27 cellular contexts compared by ENCODE assay signal in the genomic region with DNA sequence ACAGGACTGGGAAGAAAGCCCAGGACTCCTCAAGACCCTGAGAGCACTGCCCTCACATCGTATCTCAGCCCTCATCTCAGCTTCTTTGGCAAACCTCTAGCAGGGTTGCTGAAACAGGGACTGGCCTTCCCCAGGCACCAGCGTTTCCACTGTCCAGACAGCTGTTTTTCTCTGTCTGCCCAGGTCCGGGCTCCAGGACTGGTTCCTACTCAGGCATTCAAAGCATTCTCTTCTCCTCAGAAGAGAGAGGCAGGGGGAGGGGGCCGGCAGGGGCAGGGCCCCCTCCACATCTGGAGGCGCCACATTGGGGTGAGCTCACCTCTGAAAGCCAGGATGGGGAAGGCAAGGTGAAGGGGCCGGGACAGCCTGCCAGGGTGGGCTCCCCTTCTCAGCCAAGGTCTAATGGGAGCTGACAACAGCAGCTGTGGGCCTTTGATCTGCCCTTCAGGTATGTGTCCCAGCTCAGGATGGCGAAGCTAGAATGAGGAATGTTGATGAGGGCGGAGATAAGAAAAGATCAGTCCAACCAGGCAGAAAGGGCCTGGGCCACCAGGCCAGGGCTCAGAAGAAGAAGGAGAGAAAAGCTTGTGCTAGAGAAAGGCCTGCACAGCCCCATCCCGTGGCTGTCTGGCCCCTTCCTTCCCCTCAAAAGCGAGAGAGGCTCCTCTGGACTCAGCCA.
"Had no signal": no experiment of that assay in that cellular context is flagged by ENCODE, and none has a peak within 500 bp of the region (broad histone marks: within the 10 kb centered on the region; RNA-seq: fewer than 3 reads in every experiment).

No MANE protein-coding gene starts in this region.

- H3K9me3 Mint-ChIP-seq: activated B cell treated with CpG ODN at 0.5 μM for 24 hours; activated naive CD4-positive, alpha-beta T cell treated with anti-CD3 and anti-CD28 coated beads, Interleukin-2, amount 50 U/mL, for 72 hours; activated T-helper 2 cell treated with anti-CD3 and anti-CD28 coated beads, Interferon-gamma antibody, Interleukin-2, Interleukin-4, amounts not matched to agents 10 μg/mL and 5 μg/mL and 100 μg/mL, durations not matched to agents 14 hours and 24 hours and 36 hours; central memory CD8-positive, alpha-beta T cell; natural killer cell treated with Interleukin-12 subunit alpha and Interleukin-12 subunit beta and Interleukin-15 and Interleukin-18, amount 100 ng/mL, for 72 hours had no signal

- H3K36me3 Mint-ChIP-seq: activated CD8-positive, alpha-beta memory T cell treated with anti-CD3 and anti-CD28 coated beads, Interleukin-2, amount 10 ng/mL, durations not matched to agents 7 days and 5 days; activated naive CD4-positive, alpha-beta T cell treated with anti-CD3 and anti-CD28 coated beads, Interleukin-2, amount 50 U/mL, for 72 hours; natural killer cell treated with Interleukin-12 subunit alpha and Interleukin-12 subunit beta and Interleukin-15 and Interleukin-18, amount 100 ng/mL, for 72 hours had no signal

- H3K27me3 Mint-ChIP-seq: activated B cell treated with CpG ODN at 0.5 μM for 24 hours; activated CD8-positive, alpha-beta memory T cell treated with anti-CD3 and anti-CD28 coated beads, Interleukin-2, amount 10 ng/mL, durations not matched to agents 7 days and 5 days; central memory CD8-positive, alpha-beta T cell had no signal

- H3K4me1 Mint-ChIP-seq: activated B cell treated with CpG ODN at 0.5 μM for 24 hours; activated CD4-positive, alpha-beta T cell treated with anti-CD3 and anti-CD28 coated beads for 36 hours; activated CD8-positive, alpha-beta memory T cell treated with anti-CD3 and anti-CD28 coated beads, Interleukin-2, amount 10 ng/mL, durations not matched to agents 7 days and 5 days; central memory CD8-positive, alpha-beta T cell had no signal

- H3K4me1 ChIP-seq: prostate gland, tibial artery had no signal

- H3K9me3 ChIP-seq: neutrophil, ovary, prostate gland, sigmoid colon, suprapubic skin, tibial artery had no signal

- H3K4me3 ChIP-seq: ovary, prostate gland, sigmoid colon, suprapubic skin, tibial artery had no signal

- H3K36me3 ChIP-seq: neutrophil, ovary, prostate gland, sigmoid colon, suprapubic skin, tibial artery had no signal

- ATAC-seq: activated CD4-positive, alpha-beta T cell treated with anti-CD3 and anti-CD28 coated beads for 36 hours; activated CD8-positive, alpha-beta memory T cell treated with anti-CD3 and anti-CD28 coated beads, Interleukin-2, amount 10 ng/mL, durations not matched to agents 7 days and 5 days; activated CD8-positive, alpha-beta T cell treated with anti-CD3 and anti-CD28 coated beads, Interleukin-2, amount 10 ng/mL, durations not matched to agents 7 days and 5 days; activated naive CD4-positive, alpha-beta T cell treated with anti-CD3 and anti-CD28 coated beads, Interleukin-2, amount 50 U/mL, for 72 hours; left colon; natural killer cell treated with Interleukin-12 subunit alpha and Interleukin-12 subunit beta and Interleukin-15 and Interleukin-18, amount 100 ng/mL, for 72 hours had no signal

- H3K4me3 Mint-ChIP-seq: activated B cell treated with CpG ODN at 0.5 μM for 24 hours; activated CD4-positive, alpha-beta T cell treated with anti-CD3 and anti-CD28 coated beads for 36 hours; activated CD8-positive, alpha-beta memory T cell treated with anti-CD3 and anti-CD28 coated beads, Interleukin-2, amount 10 ng/mL, durations not matched to agents 7 days and 5 days; activated CD8-positive, alpha-beta T cell treated with anti-CD3 and anti-CD28 coated beads, Interleukin-2, amount 10 ng/mL, durations not matched to agents 7 days and 5 days; central memory CD8-positive, alpha-beta T cell; natural killer cell treated with Interleukin-12 subunit alpha and Interleukin-12 subunit beta and Interleukin-15 and Interleukin-18, amount 100 ng/mL, for 72 hours had no signal

- DNase-seq: activated B cell treated with CpG ODN at 0.5 μM for 24 hours; activated CD4-positive, alpha-beta T cell treated with anti-CD3 and anti-CD28 coated beads for 36 hours; activated CD8-positive, alpha-beta memory T cell treated with anti-CD3 and anti-CD28 coated beads, Interleukin-2, amount 10 ng/mL, durations not matched to agents 7 days and 5 days; activated CD8-positive, alpha-beta T cell treated with anti-CD3 and anti-CD28 coated beads, Interleukin-2, amount 10 ng/mL, durations not matched to agents 7 days and 5 days; activated T-cell treated with anti-CD3 and anti-CD28 coated beads, Interleukin-2, amount 50 U/mL, for 48 hours; anterior cingulate cortex; dermis blood vessel endothelial cell; effector CD4-positive, alpha-beta T cell; left colon; mammary epithelial cell; ovary; retina; sigmoid colon; small intestine; stimulated activated CD4-positive, alpha-beta T cell treated with anti-CD3 and anti-CD28 coated beads, Interleukin-15, amount 100 ng/mL, for 24 hours; stimulated activated CD4-positive, alpha-beta T cell treated with anti-CD3 and anti-CD28 coated beads, Interleukin-2, amount 100 ng/mL, for 24 hours; stimulated activated naive CD4-positive, alpha-beta T cell; T-helper 2 cell; tibial artery had no signal

- H3K27ac Mint-ChIP-seq: activated B cell treated with CpG ODN at 0.5 μM for 24 hours; activated CD4-positive, alpha-beta T cell treated with anti-CD3 and anti-CD28 coated beads for 36 hours; activated CD8-positive, alpha-beta memory T cell treated with anti-CD3 and anti-CD28 coated beads, Interleukin-2, amount 10 ng/mL, durations not matched to agents 7 days and 5 days; activated CD8-positive, alpha-beta T cell treated with anti-CD3 and anti-CD28 coated beads, Interleukin-2, amount 10 ng/mL, durations not matched to agents 7 days and 5 days; activated naive CD4-positive, alpha-beta T cell treated with anti-CD3 and anti-CD28 coated beads, Interleukin-2, amount 50 U/mL, for 72 hours; activated T-helper 2 cell treated with anti-CD3 and anti-CD28 coated beads, Interferon-gamma antibody, Interleukin-2, Interleukin-4, amounts not matched to agents 10 μg/mL and 5 μg/mL and 100 μg/mL, durations not matched to agents 14 hours and 24 hours and 36 hours; natural killer cell treated with Interleukin-12 subunit alpha and Interleukin-12 subunit beta and Interleukin-15 and Interleukin-18, amount 100 ng/mL, for 72 hours had no signal

- H3K27ac ChIP-seq: epithelial cell of prostate, neutrophil, ovary, prostate gland, sigmoid colon, suprapubic skin, tibial artery had no signal

- H3K27me3 ChIP-seq: neutrophil, ovary, suprapubic skin, tibial artery had no signal
